20 cellular contexts compared by ENCODE assay signal in genomic region chr17:82058855-82059249, GRCh38. TPM values are rescaled to one million over a fixed set of nuclear protein-coding genes. Genes with fewer than 3 reads are reported as not detected.
A peak's percentile ranks its signal among the peaks of the same experiment; 100 is the strongest.
DNase-seq lines count a peak whose midpoint lies in the region; ATAC-seq and TF ChIP-seq lines count a peak whose summit lies in the region.
"Had no signal": no experiment of that assay in that cellular context is flagged by ENCODE, and none has a peak within 500 bp of the region (broad histone marks: within the 10 kb centered on the region; RNA-seq: fewer than 3 reads in every experiment).

No MANE protein-coding gene starts in this region.

- H4K20me1 ChIP-seq in BLaER1 treated with 17β-estradiol and CSF1 and Interleukin-3, amounts not matched to agents 10 nM and 100 nM = peaks cover 0 to 98% (median 95%) of the 10 kb centered on the region in 11 experiments; a peak in 19 of 22 replicates

- no peaks in the 10 kb centered on the region for H3K27me3 Mint-ChIP-seq in nephron progenitor cell (ENCODE audit: low read depth, poor library complexity)
- no peaks in the 10 kb centered on the region for H3K27me3 Mint-ChIP-seq in glutamatergic neuron (ENCODE audit: unreplicated experiment)
- H3K27me3 Mint-ChIP-seq: IgD-negative memory B cell, T-cell had no signal

- no peaks in the 10 kb centered on the region for H3K9me3 ChIP-seq in BLaER1 treated with 17β-estradiol and CSF1 and Interleukin-3, amounts not matched to agents 10 nM and 100 nM (replicated peaks in 1 of 11)
- H3K9me3 ChIP-seq in effector memory CD4-positive, alpha-beta T cell (ENCODE audit: control insufficient read depth, low read length) = no peaks in the 10 kb centered on the region

- peak overlapping the region in 7 of 11 experiments; percentile 16 to 68 (median 55); a peak in 11 of 22 replicates for H3K9ac ChIP-seq in BLaER1 treated with 17β-estradiol and CSF1 and Interleukin-3, amounts not matched to agents 10 nM and 100 nM
- H3K9ac ChIP-seq: GM23248 had no signal

- H3K4me2 ChIP-seq in BLaER1 treated with 17β-estradiol and CSF1 and Interleukin-3, amounts not matched to agents 10 nM and 100 nM = peak overlapping the region in 8 of 11 experiments; percentile 27 to 84 (median 60); a peak in 14 of 22 replicates

- peak; percentile 1; the same call in 1 of the 2 replicates for TF ChIP-seq POLR2A in Raji (IDR thresholded peaks at IDR 0.05; ENCODE audit: insufficient read depth, low read depth, low read length)

- H3K36me3 Mint-ChIP-seq in nephron progenitor cell (ENCODE audit: low read depth) = no peaks in the 10 kb centered on the region
- no peaks in the 10 kb centered on the region for H3K36me3 Mint-ChIP-seq in glutamatergic neuron (ENCODE audit: unreplicated experiment)
- H3K36me3 Mint-ChIP-seq: IgD-negative memory B cell had no signal

- H3K4me3 Mint-ChIP-seq in nephron progenitor cell (no peak overlapping the region), glutamatergic neuron (ENCODE audit: unreplicated experiment) (no peak overlapping the region)
- H3K4me3 Mint-ChIP-seq: IgD-negative memory B cell, T-cell had no signal

- H3K27ac Mint-ChIP-seq in nephron progenitor cell (peak overlapping the region; percentile 36), glutamatergic neuron (ENCODE audit: unreplicated experiment) (no peak overlapping the region)
- H3K27ac Mint-ChIP-seq: IgD-negative memory B cell, T-cell had no signal

- H3K27me3 ChIP-seq in BLaER1 treated with 17β-estradiol and CSF1 and Interleukin-3, amounts not matched to agents 10 nM and 100 nM = no peaks in the 10 kb centered on the region
- no peaks in the 10 kb centered on the region for H3K27me3 ChIP-seq in effector memory CD4-positive, alpha-beta T cell (replicated peaks; ENCODE audit: control insufficient read depth, insufficient read depth, low read length, poor library complexity, severe bottlenecking)

- H3K9me3 Mint-ChIP-seq in nephron progenitor cell = no peaks in the 10 kb centered on the region
- H3K9me3 Mint-ChIP-seq in glutamatergic neuron (ENCODE audit: unreplicated experiment) = no peaks in the 10 kb centered on the region
- H3K9me3 Mint-ChIP-seq: IgD-negative memory B cell, T-cell had no signal

- no peak for ATAC-seq in GM21367 (IDR thresholded peaks at IDR 0.05; ENCODE audit: unreplicated experiment)
- no peak for ATAC-seq in HG03342 (IDR thresholded peaks at IDR 0.05; ENCODE audit: unreplicated experiment)
- ATAC-seq: T-cell had no signal

- no peak for DNase-seq in nephron progenitor cell
- DNase-seq in effector memory CD4-positive, alpha-beta T cell = no peak
- no peak for DNase-seq in glutamatergic neuron
- DNase-seq: AML-193, COR-L47, GM23248, NCI-H1092 treated with DMSO at 0.1 percent for 48 hours, NCI-H2081, NCI-H2171 treated with DMSO at 0.1 percent for 48 hours, NCI-H446, NCI-H526 treated with DMSO at 0.1 percent for 48 hours, SHP77, T-cell had no signal

- no peaks in the 10 kb centered on the region for H3K4me1 Mint-ChIP-seq in nephron progenitor cell
- no peaks in the 10 kb centered on the region for H3K4me1 Mint-ChIP-seq in glutamatergic neuron (ENCODE audit: low read depth, unreplicated experiment)

- H3K36me3 ChIP-seq in BLaER1 treated with 17β-estradiol and CSF1 and Interleukin-3, amounts not matched to agents 10 nM and 100 nM = peaks cover 92 to 98% (median 97%) of the 10 kb centered on the region in 11 experiments
- H3K36me3 ChIP-seq in effector memory CD4-positive, alpha-beta T cell (ENCODE audit: control insufficient read depth, insufficient read depth, low read length) = peaks cover 86% of the 10 kb centered on the region

- peaks cover 9 to 55% (median 37%) of the 10 kb centered on the region in 10 experiments for H3K4me1 ChIP-seq in BLaER1 treated with 17β-estradiol and CSF1 and Interleukin-3, amounts not matched to agents 10 nM and 100 nM
- no peaks in the 10 kb centered on the region for H3K4me1 ChIP-seq in effector memory CD4-positive, alpha-beta T cell (ENCODE audit: control insufficient read depth, insufficient read depth, low read length, poor library complexity, severe bottlenecking)

- peak overlapping the region; percentile 87 for H3K27ac ChIP-seq in 22Rv1
- H3K27ac ChIP-seq in BLaER1 treated with 17β-estradiol and CSF1 and Interleukin-3, amounts not matched to agents 10 nM and 100 nM = 0 out of 22 replicates have a peak overlapping the region, but pooled peaks of 1 of the 11 experiments have one; percentile 8
- no peak overlapping the region for H3K27ac ChIP-seq in effector memory CD4-positive, alpha-beta T cell (ENCODE audit: insufficient read depth, low read length, poor library complexity, severe bottlenecking)
- H3K27ac ChIP-seq: GM23248, SK-N-MC had no signal

- peak overlapping the region in 1 of 10 experiments; percentile 7; a peak in 1 of 20 replicates for H3K4me3 ChIP-seq in BLaER1 treated with 17β-estradiol and CSF1 and Interleukin-3, amounts not matched to agents 10 nM and 100 nM
- no peak overlapping the region for H3K4me3 ChIP-seq in effector memory CD4-positive, alpha-beta T cell (ENCODE audit: insufficient read depth, low read depth, low read length, poor library complexity, severe bottlenecking)
- H3K4me3 ChIP-seq: GM23248, SK-N-MC had no signal

- TF ChIP-seq CTCF in 22Rv1 (IDR thresholded peaks at IDR 0.05) = no peak
- no peak for TF ChIP-seq CTCF in nephron progenitor cell (IDR thresholded peaks at IDR 0.05)
- TF ChIP-seq CTCF in glutamatergic neuron (IDR thresholded peaks at IDR 0.05; ENCODE audit: partially characterized antibody, unreplicated experiment) = no peak

RNA-seq across cellular contexts. Expression of gene DUS1L, which starts 6.8 kb away (rescaled TPM):
- total RNA-seq in glutamatergic neuron (ENCODE audit: unreplicated experiment) = 122 TPM

RNA-seq across cellular contexts. Expression of gene GPS1, which starts 7.2 kb away (rescaled TPM):
- 115 TPM for total RNA-seq in glutamatergic neuron (ENCODE audit: unreplicated experiment)

RNA-seq across cellular contexts. Expression of gene RFNG, which starts 7.2 kb away (rescaled TPM):
- total RNA-seq in glutamatergic neuron (ENCODE audit: unreplicated experiment) = 50.8 TPM

RNA-seq across cellular contexts. Expression of gene DCXR, which starts 21.4 kb away (rescaled TPM):
- total RNA-seq in glutamatergic neuron (ENCODE audit: unreplicated experiment) = 89.5 TPM

RNA-seq across cellular contexts. Expression of gene RAC3, which starts 27.4 kb away (rescaled TPM):
- total RNA-seq in glutamatergic neuron (ENCODE audit: unreplicated experiment) = 46.0 TPM
